In the genomic region with DNA sequence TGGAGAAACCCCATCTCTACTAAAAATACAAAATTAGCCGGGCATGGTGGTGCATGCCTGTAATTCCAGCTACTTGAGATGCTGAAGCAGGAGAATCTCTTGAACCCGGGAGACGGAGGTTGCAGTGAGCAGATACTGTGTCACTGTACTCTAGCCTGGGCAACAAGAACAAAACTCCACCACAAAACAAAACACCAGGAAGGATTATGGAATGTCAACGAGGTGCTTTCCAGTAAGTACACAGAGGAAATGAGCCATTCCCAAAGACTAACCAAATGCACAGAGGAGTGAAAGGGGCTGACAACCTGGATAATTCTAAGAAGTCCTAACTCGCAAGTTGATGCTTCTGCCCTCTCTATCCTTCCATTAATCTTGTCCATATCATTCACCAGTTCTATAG, we compare ENCODE assay signal across 1 cellular context.
TF ChIP-seq lines count a peak whose summit lies in the region.

No MANE protein-coding gene starts in this region.

TF ChIP-seq in HepG2, 621 proteins besides CTCF, POLR2A, EP300 and RAD21 (continued from another document and continues in another):
- TF ChIP-seq, protein P1, sequence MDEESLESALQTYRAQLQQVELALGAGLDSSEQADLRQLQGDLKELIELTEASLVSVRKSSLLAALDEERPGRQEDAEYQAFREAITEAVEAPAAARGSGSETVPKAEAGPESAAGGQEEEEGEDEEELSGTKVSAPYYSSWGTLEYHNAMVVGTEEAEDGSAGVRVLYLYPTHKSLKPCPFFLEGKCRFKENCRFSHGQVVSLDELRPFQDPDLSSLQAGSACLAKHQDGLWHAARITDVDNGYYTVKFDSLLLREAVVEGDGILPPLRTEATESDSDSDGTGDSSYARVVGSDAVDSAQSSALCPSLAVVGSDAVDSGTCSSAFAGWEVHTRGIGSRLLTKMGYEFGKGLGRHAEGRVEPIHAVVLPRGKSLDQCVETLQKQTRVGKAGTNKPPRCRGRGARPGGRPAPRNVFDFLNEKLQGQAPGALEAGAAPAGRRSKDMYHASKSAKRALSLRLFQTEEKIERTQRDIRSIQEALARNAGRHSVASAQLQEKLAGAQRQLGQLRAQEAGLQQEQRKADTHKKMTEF (CRISPR knock-in tag; IDR thresholded peaks at IDR 0.05) = no peak
- TF ChIP-seq ZNF484 (CRISPR knock-in tag; IDR thresholded peaks at IDR 0.05; ENCODE audit: borderline replicate concordance, low read depth) (no peak), SALL1 (CRISPR knock-in tag; IDR thresholded peaks at IDR 0.05) (0 out of 2 replicates have a peak, but pooled peaks have one; percentile 12), FOXP1 (IDR thresholded peaks at IDR 0.05) (no peak), FOXP1 (CRISPR knock-in tag; IDR thresholded peaks at IDR 0.05) (peak; percentile 28; the same call in 1 of the 2 replicates), NCOR1 (IDR thresholded peaks at IDR 0.05; ENCODE audit: borderline replicate concordance, low read length) (no peak), DMAP1 (CRISPR knock-in tag; IDR thresholded peaks at IDR 0.05) (no peak), KLF16 (CRISPR knock-in tag; IDR thresholded peaks at IDR 0.05) (no peak), CENPX (CRISPR knock-in tag; IDR thresholded peaks at IDR 0.05) (no peak), SUZ12 (IDR thresholded peaks at IDR 0.05; ENCODE audit: low read depth, low read length) (no peak), ZNF552 (CRISPR knock-in tag; IDR thresholded peaks at IDR 0.05; ENCODE audit: borderline replicate concordance) (no peak), TBX2 (CRISPR knock-in tag; IDR thresholded peaks at IDR 0.05; ENCODE audit: borderline replicate concordance) (0 out of 2 replicates have a peak, but pooled peaks have one; percentile 35), ZNF432 (CRISPR knock-in tag; IDR thresholded peaks at IDR 0.05; ENCODE audit: borderline replicate concordance) (no peak), ELF3 (CRISPR knock-in tag; IDR thresholded peaks at IDR 0.05) (peak; percentile 59; the same call in 1 of the 2 replicates), SOX13 (IDR thresholded peaks at IDR 0.05) (no peak), SOX13 (CRISPR knock-in tag; conservative IDR thresholded peaks at IDR 0.05 in 1 of 2, IDR thresholded peaks at IDR 0.05 in 1 of 2) (peak in 1 of 2 experiments; percentile 52; a peak in 1 of 4 replicates), SRSF9 (IDR thresholded peaks at IDR 0.05; ENCODE audit: borderline replicate concordance, insufficient read depth, low read depth, low read length, poor library complexity, severe bottlenecking) (no peak), FOXA1 (IDR thresholded peaks at IDR 0.05) (no peak), FOXA1 (CRISPR knock-in tag; IDR thresholded peaks at IDR 0.05) (peak; percentile 62), PAWR (CRISPR knock-in tag; IDR thresholded peaks at IDR 0.05; ENCODE audit: borderline replicate concordance) (no peak), MAFG (CRISPR knock-in tag; IDR thresholded peaks at IDR 0.05) (no peak), KDM3A (CRISPR knock-in tag; IDR thresholded peaks at IDR 0.05; ENCODE audit: low read depth) (no peak), NR1H2 (CRISPR knock-in tag; IDR thresholded peaks at IDR 0.05; ENCODE audit: borderline replicate concordance, low read depth) (no peak), ZSCAN25 (CRISPR knock-in tag; IDR thresholded peaks at IDR 0.05) (no peak), SNRNP70 (IDR thresholded peaks at IDR 0.05; ENCODE audit: low read depth, low read length) (no peak), TOPORS (CRISPR knock-in tag; IDR thresholded peaks at IDR 0.05) (no peak), RARA (CRISPR knock-in tag; IDR thresholded peaks at IDR 0.05) (0 out of 2 replicates have a peak, but pooled peaks have one; percentile 20), YEATS2 (CRISPR knock-in tag; IDR thresholded peaks at IDR 0.05; ENCODE audit: borderline replicate concordance) (no peak), SAP130 (CRISPR knock-in tag; IDR thresholded peaks at IDR 0.05; ENCODE audit: low read depth) (peak; percentile 42; the same call in 1 of the 2 replicates), TEAD3 (CRISPR knock-in tag; optimal IDR thresholded peaks at IDR 0.05; ENCODE audit: borderline replicate concordance) (no peak), ZNF10 (CRISPR knock-in tag; IDR thresholded peaks at IDR 0.05; ENCODE audit: borderline replicate concordance, low read depth) (no peak), BCL6 (CRISPR knock-in tag; IDR thresholded peaks at IDR 0.05) (peak; percentile 76), ARID2 (CRISPR knock-in tag; IDR thresholded peaks at IDR 0.05; ENCODE audit: borderline replicate concordance) (no peak)
- TF ChIP-seq, protein P2, sequence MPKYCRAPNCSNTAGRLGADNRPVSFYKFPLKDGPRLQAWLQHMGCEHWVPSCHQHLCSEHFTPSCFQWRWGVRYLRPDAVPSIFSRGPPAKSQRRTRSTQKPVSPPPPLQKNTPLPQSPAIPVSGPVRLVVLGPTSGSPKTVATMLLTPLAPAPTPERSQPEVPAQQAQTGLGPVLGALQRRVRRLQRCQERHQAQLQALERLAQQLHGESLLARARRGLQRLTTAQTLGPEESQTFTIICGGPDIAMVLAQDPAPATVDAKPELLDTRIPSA (CRISPR knock-in tag; IDR thresholded peaks at IDR 0.05; ENCODE audit: borderline replicate concordance) = no peak
- TF ChIP-seq, protein P3, sequence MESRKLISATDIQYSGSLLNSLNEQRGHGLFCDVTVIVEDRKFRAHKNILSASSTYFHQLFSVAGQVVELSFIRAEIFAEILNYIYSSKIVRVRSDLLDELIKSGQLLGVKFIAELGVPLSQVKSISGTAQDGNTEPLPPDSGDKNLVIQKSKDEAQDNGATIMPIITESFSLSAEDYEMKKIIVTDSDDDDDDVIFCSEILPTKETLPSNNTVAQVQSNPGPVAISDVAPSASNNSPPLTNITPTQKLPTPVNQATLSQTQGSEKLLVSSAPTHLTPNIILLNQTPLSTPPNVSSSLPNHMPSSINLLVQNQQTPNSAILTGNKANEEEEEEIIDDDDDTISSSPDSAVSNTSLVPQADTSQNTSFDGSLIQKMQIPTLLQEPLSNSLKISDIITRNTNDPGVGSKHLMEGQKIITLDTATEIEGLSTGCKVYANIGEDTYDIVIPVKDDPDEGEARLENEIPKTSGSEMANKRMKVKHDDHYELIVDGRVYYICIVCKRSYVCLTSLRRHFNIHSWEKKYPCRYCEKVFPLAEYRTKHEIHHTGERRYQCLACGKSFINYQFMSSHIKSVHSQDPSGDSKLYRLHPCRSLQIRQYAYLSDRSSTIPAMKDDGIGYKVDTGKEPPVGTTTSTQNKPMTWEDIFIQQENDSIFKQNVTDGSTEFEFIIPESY (CRISPR knock-in tag; IDR thresholded peaks at IDR 0.05) = no peak
- TF ChIP-seq, protein P4, sequence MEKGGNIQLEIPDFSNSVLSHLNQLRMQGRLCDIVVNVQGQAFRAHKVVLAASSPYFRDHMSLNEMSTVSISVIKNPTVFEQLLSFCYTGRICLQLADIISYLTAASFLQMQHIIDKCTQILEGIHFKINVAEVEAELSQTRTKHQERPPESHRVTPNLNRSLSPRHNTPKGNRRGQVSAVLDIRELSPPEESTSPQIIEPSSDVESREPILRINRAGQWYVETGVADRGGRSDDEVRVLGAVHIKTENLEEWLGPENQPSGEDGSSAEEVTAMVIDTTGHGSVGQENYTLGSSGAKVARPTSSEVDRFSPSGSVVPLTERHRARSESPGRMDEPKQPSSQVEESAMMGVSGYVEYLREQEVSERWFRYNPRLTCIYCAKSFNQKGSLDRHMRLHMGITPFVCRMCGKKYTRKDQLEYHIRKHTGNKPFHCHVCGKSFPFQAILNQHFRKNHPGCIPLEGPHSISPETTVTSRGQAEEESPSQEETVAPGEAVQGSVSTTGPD (CRISPR knock-in tag; IDR thresholded peaks at IDR 0.05) = no peak
- TF ChIP-seq, protein P5, sequence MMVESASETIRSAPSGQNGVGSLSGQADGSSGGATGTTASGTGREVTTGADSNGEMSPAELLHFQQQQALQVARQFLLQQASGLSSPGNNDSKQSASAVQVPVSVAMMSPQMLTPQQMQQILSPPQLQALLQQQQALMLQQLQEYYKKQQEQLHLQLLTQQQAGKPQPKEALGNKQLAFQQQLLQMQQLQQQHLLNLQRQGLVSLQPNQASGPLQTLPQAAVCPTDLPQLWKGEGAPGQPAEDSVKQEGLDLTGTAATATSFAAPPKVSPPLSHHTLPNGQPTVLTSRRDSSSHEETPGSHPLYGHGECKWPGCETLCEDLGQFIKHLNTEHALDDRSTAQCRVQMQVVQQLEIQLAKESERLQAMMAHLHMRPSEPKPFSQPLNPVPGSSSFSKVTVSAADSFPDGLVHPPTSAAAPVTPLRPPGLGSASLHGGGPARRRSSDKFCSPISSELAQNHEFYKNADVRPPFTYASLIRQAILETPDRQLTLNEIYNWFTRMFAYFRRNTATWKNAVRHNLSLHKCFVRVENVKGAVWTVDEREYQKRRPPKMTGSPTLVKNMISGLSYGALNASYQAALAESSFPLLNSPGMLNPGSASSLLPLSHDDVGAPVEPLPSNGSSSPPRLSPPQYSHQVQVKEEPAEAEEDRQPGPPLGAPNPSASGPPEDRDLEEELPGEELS (CRISPR knock-in tag; IDR thresholded peaks at IDR 0.05) = peak; percentile 26; the same call in 1 of the 2 replicates
- TF ChIP-seq, protein P6, sequence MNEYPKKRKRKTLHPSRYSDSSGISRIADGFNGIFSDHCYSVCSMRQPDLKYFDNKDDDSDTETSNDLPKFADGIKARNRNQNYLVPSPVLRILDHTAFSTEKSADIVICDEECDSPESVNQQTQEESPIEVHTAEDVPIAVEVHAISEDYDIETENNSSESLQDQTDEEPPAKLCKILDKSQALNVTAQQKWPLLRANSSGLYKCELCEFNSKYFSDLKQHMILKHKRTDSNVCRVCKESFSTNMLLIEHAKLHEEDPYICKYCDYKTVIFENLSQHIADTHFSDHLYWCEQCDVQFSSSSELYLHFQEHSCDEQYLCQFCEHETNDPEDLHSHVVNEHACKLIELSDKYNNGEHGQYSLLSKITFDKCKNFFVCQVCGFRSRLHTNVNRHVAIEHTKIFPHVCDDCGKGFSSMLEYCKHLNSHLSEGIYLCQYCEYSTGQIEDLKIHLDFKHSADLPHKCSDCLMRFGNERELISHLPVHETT (CRISPR knock-in tag; conservative IDR thresholded peaks at IDR 0.05) = no peak
- TF ChIP-seq, protein P7, sequence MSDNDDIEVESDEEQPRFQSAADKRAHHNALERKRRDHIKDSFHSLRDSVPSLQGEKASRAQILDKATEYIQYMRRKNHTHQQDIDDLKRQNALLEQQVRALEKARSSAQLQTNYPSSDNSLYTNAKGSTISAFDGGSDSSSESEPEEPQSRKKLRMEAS (IDR thresholded peaks at IDR 0.05) = no peak
- TF ChIP-seq, protein P8, sequence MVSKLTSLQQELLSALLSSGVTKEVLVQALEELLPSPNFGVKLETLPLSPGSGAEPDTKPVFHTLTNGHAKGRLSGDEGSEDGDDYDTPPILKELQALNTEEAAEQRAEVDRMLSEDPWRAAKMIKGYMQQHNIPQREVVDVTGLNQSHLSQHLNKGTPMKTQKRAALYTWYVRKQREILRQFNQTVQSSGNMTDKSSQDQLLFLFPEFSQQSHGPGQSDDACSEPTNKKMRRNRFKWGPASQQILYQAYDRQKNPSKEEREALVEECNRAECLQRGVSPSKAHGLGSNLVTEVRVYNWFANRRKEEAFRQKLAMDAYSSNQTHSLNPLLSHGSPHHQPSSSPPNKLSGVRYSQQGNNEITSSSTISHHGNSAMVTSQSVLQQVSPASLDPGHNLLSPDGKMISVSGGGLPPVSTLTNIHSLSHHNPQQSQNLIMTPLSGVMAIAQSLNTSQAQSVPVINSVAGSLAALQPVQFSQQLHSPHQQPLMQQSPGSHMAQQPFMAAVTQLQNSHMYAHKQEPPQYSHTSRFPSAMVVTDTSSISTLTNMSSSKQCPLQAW (CRISPR knock-in tag; IDR thresholded peaks at IDR 0.05) = no peak
- TF ChIP-seq, protein P9, sequence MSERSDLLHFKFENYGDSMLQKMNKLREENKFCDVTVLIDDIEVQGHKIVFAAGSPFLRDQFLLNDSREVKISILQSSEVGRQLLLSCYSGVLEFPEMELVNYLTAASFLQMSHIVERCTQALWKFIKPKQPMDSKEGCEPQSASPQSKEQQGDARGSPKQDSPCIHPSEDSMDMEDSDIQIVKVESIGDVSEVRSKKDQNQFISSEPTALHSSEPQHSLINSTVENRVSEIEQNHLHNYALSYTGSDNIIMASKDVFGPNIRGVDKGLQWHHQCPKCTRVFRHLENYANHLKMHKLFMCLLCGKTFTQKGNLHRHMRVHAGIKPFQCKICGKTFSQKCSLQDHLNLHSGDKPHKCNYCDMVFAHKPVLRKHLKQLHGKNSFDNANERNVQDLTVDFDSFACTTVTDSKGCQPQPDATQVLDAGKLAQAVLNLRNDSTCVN (CRISPR knock-in tag; IDR thresholded peaks at IDR 0.05; ENCODE audit: borderline replicate concordance) = no peak
- TF ChIP-seq, protein P10, sequence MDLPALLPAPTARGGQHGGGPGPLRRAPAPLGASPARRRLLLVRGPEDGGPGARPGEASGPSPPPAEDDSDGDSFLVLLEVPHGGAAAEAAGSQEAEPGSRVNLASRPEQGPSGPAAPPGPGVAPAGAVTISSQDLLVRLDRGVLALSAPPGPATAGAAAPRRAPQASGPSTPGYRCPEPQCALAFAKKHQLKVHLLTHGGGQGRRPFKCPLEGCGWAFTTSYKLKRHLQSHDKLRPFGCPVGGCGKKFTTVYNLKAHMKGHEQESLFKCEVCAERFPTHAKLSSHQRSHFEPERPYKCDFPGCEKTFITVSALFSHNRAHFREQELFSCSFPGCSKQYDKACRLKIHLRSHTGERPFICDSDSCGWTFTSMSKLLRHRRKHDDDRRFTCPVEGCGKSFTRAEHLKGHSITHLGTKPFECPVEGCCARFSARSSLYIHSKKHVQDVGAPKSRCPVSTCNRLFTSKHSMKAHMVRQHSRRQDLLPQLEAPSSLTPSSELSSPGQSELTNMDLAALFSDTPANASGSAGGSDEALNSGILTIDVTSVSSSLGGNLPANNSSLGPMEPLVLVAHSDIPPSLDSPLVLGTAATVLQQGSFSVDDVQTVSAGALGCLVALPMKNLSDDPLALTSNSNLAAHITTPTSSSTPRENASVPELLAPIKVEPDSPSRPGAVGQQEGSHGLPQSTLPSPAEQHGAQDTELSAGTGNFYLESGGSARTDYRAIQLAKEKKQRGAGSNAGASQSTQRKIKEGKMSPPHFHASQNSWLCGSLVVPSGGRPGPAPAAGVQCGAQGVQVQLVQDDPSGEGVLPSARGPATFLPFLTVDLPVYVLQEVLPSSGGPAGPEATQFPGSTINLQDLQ (CRISPR knock-in tag; IDR thresholded peaks at IDR 0.05) = no peak
